24 cellular contexts compared by ENCODE assay signal in the genomic region with DNA sequence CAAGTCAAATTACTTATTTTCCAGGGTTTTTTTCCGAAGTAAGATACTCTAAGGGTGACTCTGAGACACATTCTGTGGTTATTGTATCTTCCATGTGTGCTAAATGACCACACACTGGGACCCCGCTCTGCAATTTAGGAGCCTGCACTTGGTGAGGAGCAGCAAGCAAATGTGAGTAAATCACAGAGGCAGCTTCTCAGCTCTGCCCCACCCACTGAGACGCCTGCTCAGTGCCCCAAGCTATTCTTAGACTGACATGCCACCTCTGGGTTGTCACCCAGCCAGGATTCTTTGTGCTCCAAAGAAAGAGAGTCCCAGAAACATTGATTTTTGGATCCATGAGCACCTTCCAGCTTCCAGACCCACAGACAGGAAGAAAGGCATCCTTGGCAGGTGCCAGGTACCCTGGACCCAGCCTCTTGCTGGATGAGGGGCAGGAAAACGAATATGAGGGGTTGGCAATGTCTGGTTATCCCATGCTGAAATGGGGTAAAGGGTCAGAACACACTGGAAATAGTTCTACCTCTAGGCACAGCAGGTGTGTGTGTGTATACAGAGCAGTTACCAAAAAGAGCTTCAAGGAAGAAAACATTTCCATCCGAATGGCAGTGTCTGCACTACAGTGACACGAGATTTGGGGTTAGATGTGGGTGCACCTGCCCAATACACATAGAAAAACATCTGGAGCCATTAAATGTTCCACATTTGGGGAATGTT. TPM values are rescaled to one million over a fixed set of nuclear protein-coding genes. Genes with fewer than 3 reads are reported as not detected.
"Had no signal": no experiment of that assay in that cellular context is flagged by ENCODE, and none has a peak within 500 bp of the region (broad histone marks: within the 10 kb centered on the region; RNA-seq: fewer than 3 reads in every experiment).

No MANE protein-coding gene starts in this region.

- H3K4me3 Mint-ChIP-seq: activated CD4-positive, alpha-beta memory T cell treated with anti-CD3 and anti-CD28 coated beads, Interleukin-2, amount 10 ng/mL, durations not matched to agents 7 days and 5 days; activated CD4-positive, alpha-beta T cell treated with anti-CD3 and anti-CD28 coated beads, Interleukin-2, amount 10 ng/mL, durations not matched to agents 24 days and 14 days; activated naive CD4-positive, alpha-beta T cell treated with anti-CD3 and anti-CD28 coated beads for 36 hours; activated T-cell treated with anti-CD3 and anti-CD28 coated beads, Interleukin-2, amount 50 U/mL, for 72 hours; dendritic cell treated with granulocyte-macrophage colony-stimulating factor and Interleukin-4, amounts not matched to agents 40 ng/mL and 50 ng/mL, for 4 days; naive thymus-derived CD4-positive, alpha-beta T cell; neural crest cell had no signal

- H3K9me3 Mint-ChIP-seq: activated CD4-positive, alpha-beta memory T cell treated with anti-CD3 and anti-CD28 coated beads, Interleukin-2, amount 10 ng/mL, durations not matched to agents 7 days and 5 days; activated CD4-positive, alpha-beta T cell treated with anti-CD3 and anti-CD28 coated beads, Interleukin-2, amount 10 ng/mL, durations not matched to agents 24 days and 14 days; activated naive CD4-positive, alpha-beta T cell treated with anti-CD3 and anti-CD28 coated beads for 36 hours; activated T-cell treated with anti-CD3 and anti-CD28 coated beads, Interleukin-2, amount 50 U/mL, for 72 hours; dendritic cell treated with granulocyte-macrophage colony-stimulating factor and Interleukin-4, amounts not matched to agents 40 ng/mL and 50 ng/mL, for 4 days; naive thymus-derived CD4-positive, alpha-beta T cell; neural crest cell had no signal

- H3K36me3 ChIP-seq: cardiac muscle cell, spleen, uterus had no signal

- H3K27ac ChIP-seq: body of pancreas, cardiac muscle cell, spleen, testis, uterus had no signal

- DNase-seq: activated CD4-positive, alpha-beta memory T cell treated with anti-CD3 and anti-CD28 coated beads, Interleukin-2, amount 10 ng/mL, durations not matched to agents 7 days and 5 days; activated CD4-positive, alpha-beta T cell treated with anti-CD3 and anti-CD28 coated beads, Interleukin-2, amount 10 ng/mL, durations not matched to agents 24 days and 14 days; activated effector memory CD4-positive, alpha-beta T cell treated with Interleukin-2 at 50 U/mL for 16 hours; activated naive CD4-positive, alpha-beta T cell treated with anti-CD3 and anti-CD28 coated beads for 36 hours; activated T-cell treated with anti-CD3 and anti-CD28 coated beads, Interleukin-2, amount 50 U/mL, for 72 hours; body of pancreas; effector memory CD4-positive, alpha-beta T cell; glutamatergic neuron; naive thymus-derived CD4-positive, alpha-beta T cell; spleen; stimulated activated CD4-positive, alpha-beta T cell treated with anti-CD3 and anti-CD28 coated beads, Interleukin-4, amount 100 ng/mL, for 1 hour; stimulated activated naive CD4-positive, alpha-beta T cell; testis; trophoblast cell; uterus had no signal

- ATAC-seq: activated CD4-positive, CD25-positive, alpha-beta regulatory T cell treated with anti-CD3 and anti-CD28 coated beads, Interleukin-2, amount 50 U/mL, for 24 hours; activated T-cell treated with anti-CD3 and anti-CD28 coated beads, Interleukin-2, amount 50 U/mL, for 72 hours; body of pancreas; esophagus mucosa; naive thymus-derived CD4-positive, alpha-beta T cell had no signal

- H3K4me3 ChIP-seq: body of pancreas, cardiac muscle cell, lung, spleen, testis, uterus had no signal

- H3K27ac Mint-ChIP-seq: activated CD4-positive, alpha-beta memory T cell treated with anti-CD3 and anti-CD28 coated beads, Interleukin-2, amount 10 ng/mL, durations not matched to agents 7 days and 5 days; activated CD4-positive, alpha-beta T cell treated with anti-CD3 and anti-CD28 coated beads, Interleukin-2, amount 10 ng/mL, durations not matched to agents 24 days and 14 days; activated naive CD4-positive, alpha-beta T cell treated with anti-CD3 and anti-CD28 coated beads for 36 hours; activated T-cell treated with anti-CD3 and anti-CD28 coated beads, Interleukin-2, amount 50 U/mL, for 72 hours; dendritic cell treated with granulocyte-macrophage colony-stimulating factor and Interleukin-4, amounts not matched to agents 40 ng/mL and 50 ng/mL, for 4 days; naive thymus-derived CD4-positive, alpha-beta T cell had no signal

- H3K4me1 Mint-ChIP-seq: activated CD4-positive, alpha-beta memory T cell treated with anti-CD3 and anti-CD28 coated beads, Interleukin-2, amount 10 ng/mL, durations not matched to agents 7 days and 5 days; activated CD4-positive, alpha-beta T cell treated with anti-CD3 and anti-CD28 coated beads, Interleukin-2, amount 10 ng/mL, durations not matched to agents 24 days and 14 days; neural crest cell had no signal

- H3K9me3 ChIP-seq: body of pancreas, spleen, testis, uterus had no signal

- H3K27me3 ChIP-seq: body of pancreas, cardiac muscle cell, testis, uterus had no signal

- H3K36me3 Mint-ChIP-seq: naive thymus-derived CD4-positive, alpha-beta T cell had no signal

- H3K4me1 ChIP-seq: body of pancreas, spleen, testis, uterus had no signal

- H3K27me3 Mint-ChIP-seq: dendritic cell treated with granulocyte-macrophage colony-stimulating factor and Interleukin-4, amounts not matched to agents 40 ng/mL and 50 ng/mL, for 4 days had no signal

RNA-seq across cellular contexts. Expression of a gene that starts 41.2 kb away (rescaled TPM):
- total RNA-seq: activated CD4-positive, alpha-beta memory T cell treated with anti-CD3 and anti-CD28 coated beads, Interleukin-2, amount 10 ng/mL, durations not matched to agents 7 days and 5 days; activated naive CD4-positive, alpha-beta T cell treated with anti-CD3 and anti-CD28 coated beads for 36 hours; activated T-cell treated with anti-CD3 and anti-CD28 coated beads, Interleukin-2, amount 50 U/mL, for 72 hours; mesenteric fat pad; renal cortical epithelial cell had no signal
- polyA plus RNA-seq: cardiac muscle cell; keratinocyte; naive thymus-derived CD4-positive, alpha-beta T cell had no signal
